Comparison of ENCODE assay signal across 25 cellular contexts in the genomic region with DNA sequence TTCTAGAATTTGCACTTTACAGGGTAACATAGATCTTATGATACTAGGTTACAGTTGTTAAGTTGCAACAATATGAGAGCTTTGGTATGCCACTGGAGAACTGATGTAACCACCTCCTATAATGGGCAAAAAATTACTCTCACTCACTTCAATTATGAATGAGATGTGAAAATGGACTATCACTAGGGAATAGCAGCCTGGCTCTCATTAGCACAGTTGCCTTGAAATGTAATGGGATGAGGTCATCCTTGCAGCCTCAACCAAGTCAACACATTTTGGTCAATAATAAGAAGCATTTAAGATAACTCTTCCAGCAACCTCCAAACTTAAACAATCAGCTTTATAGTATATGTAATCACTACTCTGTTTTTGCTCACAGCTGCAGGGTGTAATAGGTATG.
DNase-seq lines count a peak whose midpoint lies in the region; ATAC-seq and TF ChIP-seq lines count a peak whose summit lies in the region.
"Had no signal": no experiment of that assay in that cellular context is flagged by ENCODE, and none has a peak within 500 bp of the region (broad histone marks: within the 10 kb centered on the region; RNA-seq: fewer than 3 reads in every experiment).

No MANE protein-coding gene starts in this region.

- CTCF ChIA-PET in HEK293 (lab: Yijun Ruan, JAX), result interaction anchor here (0.8 kb wide), 1 partner anchor 13 kb away, joined by 5 read pairs; no protein-coding TSS in a partner anchor

- POLR2A ChIA-PET in HEK293 (lab: Yijun Ruan, JAX), result no interaction called here

- 0 out of 2 replicates have a peak, but pooled peaks cover 2% of the 10 kb centered on the region for H3K4me1 ChIP-seq in HEK293 (ENCODE audit: control insufficient read depth, insufficient read depth, low read length)

- H3K27ac Mint-ChIP-seq in memory B cell, result peak overlapping the region; percentile 69
- H3K27ac Mint-ChIP-seq: activated CD4-positive, alpha-beta T cell treated with anti-CD3 and anti-CD28 coated beads for 36 hours; activated T-cell treated with anti-CD3 and anti-CD28 coated beads, Interleukin-2, amount 50 U/mL, for 24 hours; T-helper 1 cell treated with Interleukin-12 subunit alpha and Interleukin-12 subunit beta and Interleukin-4 antibody, amounts not matched to agents 30 μg/mL and 1 μg/mL, for 36 hours had no signal

- ATAC-seq in memory B cell (ENCODE audit: low read depth), result no peak
- ATAC-seq in left lobe of liver, result no peak
- ATAC-seq: activated CD4-positive, alpha-beta T cell treated with anti-CD3 and anti-CD28 coated beads for 36 hours had no signal

- no peak overlapping the region for H3K4me3 ChIP-seq in HEK293 (ENCODE audit: low read depth, low read length)
- H3K4me3 ChIP-seq: esophagus squamous epithelium, prostate gland, SJSA1, stomach, tibial nerve had no signal

- no peaks in the 10 kb centered on the region for H3K9me3 ChIP-seq in HEK293 (ENCODE audit: control insufficient read depth, insufficient read depth, low read depth, low read length)
- H3K9me3 ChIP-seq: esophagus squamous epithelium, prostate gland, SJSA1, stomach, tibial nerve had no signal

- H3K4me1 Mint-ChIP-seq in memory B cell, result peaks cover 27% of the 10 kb centered on the region
- H3K4me1 Mint-ChIP-seq: activated CD4-positive, alpha-beta T cell treated with anti-CD3 and anti-CD28 coated beads for 36 hours had no signal

- no peaks in the 10 kb centered on the region for H3K27me3 Mint-ChIP-seq in memory B cell

- TF ChIP-seq CTCF in HEK293 (tag by site-specific recombination; IDR thresholded peaks at IDR 0.05), result no peak

- H3K36me3 Mint-ChIP-seq in memory B cell, result peaks cover 36% of the 10 kb centered on the region

- H3K27ac ChIP-seq in HEK293 (ENCODE audit: extremely low read depth, low read depth, low read length), result no peak overlapping the region
- H3K27ac ChIP-seq: brain microvascular endothelial cell, esophagus squamous epithelium, prostate gland, SJSA1, stomach, tibial nerve had no signal

- H3K4me3 Mint-ChIP-seq in memory B cell, result no peak overlapping the region
- H3K4me3 Mint-ChIP-seq: activated CD4-positive, alpha-beta T cell treated with anti-CD3 and anti-CD28 coated beads for 36 hours; activated T-cell treated with anti-CD3 and anti-CD28 coated beads, Interleukin-2, amount 50 U/mL, for 24 hours; T-helper 1 cell treated with Interleukin-12 subunit alpha and Interleukin-12 subunit beta and Interleukin-4 antibody, amounts not matched to agents 30 μg/mL and 1 μg/mL, for 36 hours had no signal

- peaks cover 0 to 24% of the 10 kb centered on the region in 2 experiments; a peak in 1 of 3 replicates for H3K36me3 ChIP-seq in HEK293 (ENCODE audit: control insufficient read depth in 2 of 2, insufficient read depth in 1 of 2, low read length in 2 of 2)
- H3K36me3 ChIP-seq: brain microvascular endothelial cell, prostate gland, SJSA1 had no signal

- peak; percentile 33 for DNase-seq in NCI-H446 treated with DMSO at 0.1 percent for 48 hours (lab: John Stamatoyannopoulos, UW)
- no peak for DNase-seq in NCI-H446 (lab: John Stamatoyannopoulos, UW)
- peak; percentile 47 for DNase-seq in cerebellar cortex (ENCODE audit: low spot score)
- DNase-seq in memory B cell (ENCODE audit: low spot score in 2 of 2), result no peak
- DNase-seq in occipital lobe (lab: John Stamatoyannopoulos, UW), result no peak
- DNase-seq in left lobe of liver (ENCODE audit: low spot score), result no peak
- no peak for DNase-seq in NCI-H226
- DNase-seq: 8988T; activated CD4-positive, alpha-beta T cell treated with anti-CD3 and anti-CD28 coated beads for 36 hours; activated CD8-positive, alpha-beta memory T cell treated with anti-CD3 and anti-CD28 coated beads for 24 hours; activated T-cell treated with anti-CD3 and anti-CD28 coated beads, Interleukin-2, amount 50 U/mL, for 24 hours; brain microvascular endothelial cell; DND-41; effector memory CD4-positive, alpha-beta T cell; esophagus squamous epithelium; mesenchymal stem cell; NCI-H1048; NCI-H2029 treated with DMSO at 0.1 percent for 48 hours; stimulated activated CD8-positive, alpha-beta memory T cell treated with anti-CD3 and anti-CD28 coated beads, Interleukin-4, amount 100 ng/mL, for 48 hours; stomach had no signal

- H3K9me3 Mint-ChIP-seq in memory B cell, result no peaks in the 10 kb centered on the region
- H3K9me3 Mint-ChIP-seq: activated T-cell treated with anti-CD3 and anti-CD28 coated beads, Interleukin-2, amount 50 U/mL, for 24 hours; T-helper 1 cell treated with Interleukin-12 subunit alpha and Interleukin-12 subunit beta and Interleukin-4 antibody, amounts not matched to agents 30 μg/mL and 1 μg/mL, for 36 hours had no signal

TF ChIP-seq in HEK293, 187 proteins besides CTCF, POLR2A, EP300 and RAD21 (continues in another document):
- TF ChIP-seq PRDM1 (tag by site-specific recombination; IDR thresholded peaks at IDR 0.05), result peak; percentile 90
- peak; percentile 62 for TF ChIP-seq IKZF3 (tag by site-specific recombination; IDR thresholded peaks at IDR 0.05)
- no peak for TF ChIP-seq EGR2 (tag by site-specific recombination; IDR thresholded peaks at IDR 0.05; ENCODE audit: low read depth)
- peak; percentile 16; the same call in 1 of the 2 replicates for TF ChIP-seq TRIM28 (IDR thresholded peaks at IDR 0.05; ENCODE audit: borderline replicate concordance, low read length)
- TF ChIP-seq ZXDB (tag by site-specific recombination; IDR thresholded peaks at IDR 0.05), result 0 out of 2 replicates have a peak, but pooled peaks have one; percentile 54
- TF ChIP-seq HOXA7 (CRISPR knock-in tag; IDR thresholded peaks at IDR 0.05; ENCODE audit: borderline replicate concordance), result no peak
- TF ChIP-seq REPIN1 (tag by site-specific recombination; IDR thresholded peaks at IDR 0.05; ENCODE audit: low read depth), result no peak
- TF ChIP-seq ZNF324 (tag by site-specific recombination; IDR thresholded peaks at IDR 0.05), result no peak
- TF ChIP-seq, protein P1, sequence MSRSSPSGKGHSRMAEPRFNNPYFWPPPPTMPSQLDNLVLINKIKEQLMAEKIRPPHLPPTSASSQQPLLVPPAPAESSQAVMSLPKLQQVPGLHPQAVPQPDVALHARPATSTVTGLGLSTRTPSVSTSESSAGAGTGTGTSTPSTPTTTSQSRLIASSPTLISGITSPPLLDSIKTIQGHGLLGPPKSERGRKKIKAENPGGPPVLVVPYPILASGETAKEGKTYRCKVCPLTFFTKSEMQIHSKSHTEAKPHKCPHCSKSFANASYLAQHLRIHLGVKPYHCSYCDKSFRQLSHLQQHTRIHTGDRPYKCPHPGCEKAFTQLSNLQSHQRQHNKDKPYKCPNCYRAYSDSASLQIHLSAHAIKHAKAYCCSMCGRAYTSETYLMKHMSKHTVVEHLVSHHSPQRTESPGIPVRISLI (tag by site-specific recombination; IDR thresholded peaks at IDR 0.05), result 0 out of 2 replicates have a peak, but pooled peaks have one; percentile 36
- TF ChIP-seq, protein P2, sequence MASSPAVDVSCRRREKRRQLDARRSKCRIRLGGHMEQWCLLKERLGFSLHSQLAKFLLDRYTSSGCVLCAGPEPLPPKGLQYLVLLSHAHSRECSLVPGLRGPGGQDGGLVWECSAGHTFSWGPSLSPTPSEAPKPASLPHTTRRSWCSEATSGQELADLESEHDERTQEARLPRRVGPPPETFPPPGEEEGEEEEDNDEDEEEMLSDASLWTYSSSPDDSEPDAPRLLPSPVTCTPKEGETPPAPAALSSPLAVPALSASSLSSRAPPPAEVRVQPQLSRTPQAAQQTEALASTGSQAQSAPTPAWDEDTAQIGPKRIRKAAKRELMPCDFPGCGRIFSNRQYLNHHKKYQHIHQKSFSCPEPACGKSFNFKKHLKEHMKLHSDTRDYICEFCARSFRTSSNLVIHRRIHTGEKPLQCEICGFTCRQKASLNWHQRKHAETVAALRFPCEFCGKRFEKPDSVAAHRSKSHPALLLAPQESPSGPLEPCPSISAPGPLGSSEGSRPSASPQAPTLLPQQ (tag by site-specific recombination; IDR thresholded peaks at IDR 0.05), result peak; percentile 45; the same call in 1 of the 2 replicates
- TF ChIP-seq, protein P3, sequence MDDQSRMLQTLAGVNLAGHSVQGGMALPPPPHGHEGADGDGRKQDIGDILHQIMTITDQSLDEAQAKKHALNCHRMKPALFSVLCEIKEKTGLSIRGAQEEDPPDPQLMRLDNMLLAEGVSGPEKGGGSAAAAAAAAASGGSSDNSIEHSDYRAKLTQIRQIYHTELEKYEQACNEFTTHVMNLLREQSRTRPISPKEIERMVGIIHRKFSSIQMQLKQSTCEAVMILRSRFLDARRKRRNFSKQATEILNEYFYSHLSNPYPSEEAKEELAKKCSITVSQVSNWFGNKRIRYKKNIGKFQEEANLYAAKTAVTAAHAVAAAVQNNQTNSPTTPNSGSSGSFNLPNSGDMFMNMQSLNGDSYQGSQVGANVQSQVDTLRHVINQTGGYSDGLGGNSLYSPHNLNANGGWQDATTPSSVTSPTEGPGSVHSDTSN (CRISPR knock-in tag; IDR thresholded peaks at IDR 0.05), result no peak
- TF ChIP-seq GLI4 (tag by site-specific recombination; IDR thresholded peaks at IDR 0.05), result no peak
- peak; percentile 40; the same call in 1 of the 2 replicates for TF ChIP-seq ZNF558 (tag by site-specific recombination; IDR thresholded peaks at IDR 0.05)
- TF ChIP-seq WT1 (tag by site-specific recombination; IDR thresholded peaks at IDR 0.05), result peak; percentile 55; the same call in 1 of the 2 replicates
- TF ChIP-seq, protein P4, sequence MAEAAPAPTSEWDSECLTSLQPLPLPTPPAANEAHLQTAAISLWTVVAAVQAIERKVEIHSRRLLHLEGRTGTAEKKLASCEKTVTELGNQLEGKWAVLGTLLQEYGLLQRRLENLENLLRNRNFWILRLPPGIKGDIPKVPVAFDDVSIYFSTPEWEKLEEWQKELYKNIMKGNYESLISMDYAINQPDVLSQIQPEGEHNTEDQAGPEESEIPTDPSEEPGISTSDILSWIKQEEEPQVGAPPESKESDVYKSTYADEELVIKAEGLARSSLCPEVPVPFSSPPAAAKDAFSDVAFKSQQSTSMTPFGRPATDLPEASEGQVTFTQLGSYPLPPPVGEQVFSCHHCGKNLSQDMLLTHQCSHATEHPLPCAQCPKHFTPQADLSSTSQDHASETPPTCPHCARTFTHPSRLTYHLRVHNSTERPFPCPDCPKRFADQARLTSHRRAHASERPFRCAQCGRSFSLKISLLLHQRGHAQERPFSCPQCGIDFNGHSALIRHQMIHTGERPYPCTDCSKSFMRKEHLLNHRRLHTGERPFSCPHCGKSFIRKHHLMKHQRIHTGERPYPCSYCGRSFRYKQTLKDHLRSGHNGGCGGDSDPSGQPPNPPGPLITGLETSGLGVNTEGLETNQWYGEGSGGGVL (tag by site-specific recombination; IDR thresholded peaks at IDR 0.05), result peak; percentile 11; the same call in 1 of the 2 replicates
- TF ChIP-seq ZNF777 (tag by site-specific recombination; IDR thresholded peaks at IDR 0.05; ENCODE audit: borderline replicate concordance), result no peak
- peak; percentile 45; the same call in 1 of the 2 replicates for TF ChIP-seq ZNF394 (tag by site-specific recombination; IDR thresholded peaks at IDR 0.05; ENCODE audit: borderline replicate concordance)
- no peak for TF ChIP-seq ZNF174 (tag by site-specific recombination; IDR thresholded peaks at IDR 0.05)
- no peak for TF ChIP-seq ZNF112 (tag by site-specific recombination; IDR thresholded peaks at IDR 0.05)

Comparison
In these comparisons a context has a peak if more than half of its experiments do, and no peak if none do; other contexts are left out.
1. DNase-seq: peak in NCI-H446 treated with DMSO at 0.1 percent for 48 hours (single experiment) and cerebellar cortex (single experiment); none in NCI-H446 (0 of 2), memory B cell (0 of 2), occipital lobe (single experiment), left lobe of liver (single experiment) and NCI-H226 (single experiment).